ENCODE assay signal across 8 cellular contexts in the genomic region with DNA sequence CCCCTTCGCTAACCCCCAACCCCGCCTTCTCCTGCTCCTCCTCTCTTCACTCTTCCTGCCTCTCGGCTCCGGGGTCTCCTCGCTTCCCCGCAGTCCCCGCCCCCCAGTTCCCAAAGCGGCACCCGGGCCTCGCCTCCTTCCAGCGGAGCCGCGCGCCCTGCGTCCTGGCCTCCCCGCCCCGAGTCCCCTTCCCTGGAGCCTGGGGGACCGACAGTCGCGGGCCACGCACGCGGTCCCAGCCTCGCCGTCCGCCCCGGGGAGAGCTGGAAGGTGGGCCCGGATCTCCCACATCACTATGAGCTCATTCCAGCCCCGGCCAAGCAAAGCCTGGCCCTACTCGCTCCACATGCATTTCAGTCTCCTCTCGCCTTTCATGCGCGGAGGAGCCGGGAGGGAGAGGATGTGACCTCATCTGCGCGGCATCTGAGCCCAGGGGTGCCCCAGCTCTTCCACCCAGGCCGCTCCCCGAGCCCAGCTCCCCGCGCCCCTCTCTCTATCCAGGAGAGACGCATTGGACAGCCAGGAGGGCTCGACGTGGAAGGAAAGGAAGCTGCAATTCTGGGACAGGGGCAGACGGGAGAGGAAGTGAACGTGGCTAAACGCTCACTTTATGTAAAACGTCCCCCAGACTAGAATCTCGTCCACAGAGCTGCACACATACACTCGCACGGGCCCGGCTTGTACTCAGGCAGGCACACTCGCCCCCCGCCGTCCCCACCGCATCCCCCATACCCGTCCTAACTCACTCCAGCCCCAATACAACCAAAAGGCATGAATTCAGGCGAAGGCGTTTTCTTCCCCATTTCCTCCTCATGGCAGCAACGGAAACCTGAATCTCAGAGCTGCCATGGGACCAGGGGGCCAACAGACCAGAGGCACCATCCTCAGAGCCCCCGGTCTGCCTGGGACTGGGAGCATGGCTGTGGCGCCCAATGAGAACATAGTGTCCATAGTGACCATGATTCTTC.
A peak's percentile ranks its signal among the peaks of the same experiment; 100 is the strongest.
DNase-seq lines count a peak whose midpoint lies in the region; ATAC-seq, FAIRE-seq and TF ChIP-seq lines count a peak whose summit lies in the region.

No MANE protein-coding gene starts in this region.

- FAIRE-seq in endothelial cell of umbilical vein (lab: Jason Lieb, UNC) = peak; percentile 81

- dilution Hi-C loops in endothelial cell of umbilical vein (cut with MboI; ENCODE audit: extremely low pct_ligation_motif_present, low sequenced_read_pairs) = no loop called here

- H3K9me3 ChIP-seq in endothelial cell of umbilical vein (replicated peaks; ENCODE audit: control insufficient read depth, insufficient read depth, low read length) (no peaks in the 10 kb centered on the region), muscle layer of colon (ENCODE audit: low read length) (no peaks in the 10 kb centered on the region)

- H4K20me1 ChIP-seq in endothelial cell of umbilical vein (replicated peaks; ENCODE audit: control insufficient read depth, extremely low read depth, insufficient read depth, low read length) = no peaks in the 10 kb centered on the region

- H3K4me3 ChIP-seq in endothelial cell of umbilical vein (replicated peaks in 1 of 3; ENCODE audit: insufficient read depth in 1 of 3, low read depth in 1 of 3, low read length in 3 of 3) (peak overlapping the region in 2 of 3 experiments; percentile 19 to 38), muscle layer of colon (ENCODE audit: low read depth in 1 of 2, low read length in 2 of 2) (peak overlapping the region; percentile 47 to 61)

- CTCF ChIA-PET in activated CD8-positive, alpha-beta T cell treated with anti-CD3 and anti-CD28 coated beads, Interleukin-2, amount 10 ng/mL, durations not matched to agents 7 days and 5 days (lab: Charles Lee) = interaction anchor here (0.6 to 2.9 kb wide), 19 partner anchors 9 to 279 kb away, joined by 3 to 19 read pairs (median 4); no protein-coding TSS in a partner anchor
- CTCF ChIA-PET in endothelial cell of umbilical vein (lab: Charles Lee) = interaction anchor here (1.1 to 2.1 kb wide), 5 partner anchors 10 to 114 kb away, joined by 3 to 15 read pairs (median 4); no protein-coding TSS in a partner anchor

- ATAC-seq in HG03139 (IDR thresholded peaks at IDR 0.05; ENCODE audit: unreplicated experiment) (peak; percentile 70), HG02571 (IDR thresholded peaks at IDR 0.05; ENCODE audit: unreplicated experiment) (no peak)
- ATAC-seq in activated CD8-positive, alpha-beta T cell treated with anti-CD3 and anti-CD28 coated beads, Interleukin-2, amount 10 ng/mL, durations not matched to agents 7 days and 5 days = peak; percentile 97

- peak overlapping the region; percentile 79 for H2AFZ ChIP-seq in endothelial cell of umbilical vein (ENCODE audit: low read depth, low read length)

- H3K4me1 Mint-ChIP-seq in activated CD8-positive, alpha-beta T cell treated with anti-CD3 and anti-CD28 coated beads, Interleukin-2, amount 10 ng/mL, durations not matched to agents 7 days and 5 days (ENCODE audit: low read depth) = peaks cover 55% of the 10 kb centered on the region

- no peaks in the 10 kb centered on the region for H3K79me2 ChIP-seq in endothelial cell of umbilical vein (ENCODE audit: control insufficient read depth, insufficient read depth, low read length)

- H3K9ac ChIP-seq in endothelial cell of umbilical vein (replicated peaks; ENCODE audit: extremely low read depth, insufficient read depth, low read length) (peak overlapping the region; percentile 51), muscle layer of colon (ENCODE audit: low read length) (no peak overlapping the region)

- peaks cover 2% of the 10 kb centered on the region for H3K27me3 Mint-ChIP-seq in activated CD8-positive, alpha-beta T cell treated with anti-CD3 and anti-CD28 coated beads, Interleukin-2, amount 10 ng/mL, durations not matched to agents 7 days and 5 days (ENCODE audit: low read depth)

- in situ Hi-C loops in GM13977 (cut with MboI; ENCODE audit: low pct_unique_long_range_greater_than_20kb, low sequenced_read_pairs, unreplicated experiment) = no loop called here

- BruUV-seq in endothelial cell of umbilical vein (replicated peaks; lab: Mats Ljungman, UMichigan) = TSS peak; percentile 52

- peak overlapping the region; percentile 94 for H3K27ac Mint-ChIP-seq in activated CD8-positive, alpha-beta T cell treated with anti-CD3 and anti-CD28 coated beads, Interleukin-2, amount 10 ng/mL, durations not matched to agents 7 days and 5 days

- TF ChIP-seq CTCF in GM13977 (IDR thresholded peaks at IDR 0.05; ENCODE audit: extremely low read depth, insufficient read depth, missing control alignments) (no peak), endothelial cell of umbilical vein (IDR thresholded peaks at IDR 0.05; ENCODE audit: extremely low read depth in 1 of 2, insufficient read depth in 1 of 2, low read depth in 1 of 2, low read length in 2 of 2) (no peak)

- peak overlapping the region; percentile 75 for H3K4me3 Mint-ChIP-seq in activated CD8-positive, alpha-beta T cell treated with anti-CD3 and anti-CD28 coated beads, Interleukin-2, amount 10 ng/mL, durations not matched to agents 7 days and 5 days

- peaks cover 4% of the 10 kb centered on the region for H3K36me3 Mint-ChIP-seq in activated CD8-positive, alpha-beta T cell treated with anti-CD3 and anti-CD28 coated beads, Interleukin-2, amount 10 ng/mL, durations not matched to agents 7 days and 5 days (ENCODE audit: low read depth)

- H3K36me3 ChIP-seq in endothelial cell of umbilical vein (ENCODE audit: control insufficient read depth in 2 of 2, extremely low read depth in 1 of 2, insufficient read depth in 2 of 2, low read length in 2 of 2) (no peaks in the 10 kb centered on the region), muscle layer of colon (ENCODE audit: insufficient read depth, low read length) (no peaks in the 10 kb centered on the region)

- DNase-seq in GM13977 (ENCODE audit: low spot score) (peak; percentile 71), endothelial cell of umbilical vein (ENCODE audit: low read depth, low spot score) (peak; percentile 54), epidermal melanocyte (ENCODE audit: insufficient read length, low spot score) (no peak)
- peak; percentile 77 for DNase-seq in activated CD8-positive, alpha-beta T cell treated with anti-CD3 and anti-CD28 coated beads, Interleukin-2, amount 10 ng/mL, durations not matched to agents 7 days and 5 days
- peak; percentile 46 for DNase-seq in stimulated activated naive CD4-positive, alpha-beta T cell treated with Interleukin-2 at 50 U/mL for 16 hours (lab: John Stamatoyannopoulos, UW)

- H3K9me1 ChIP-seq in endothelial cell of umbilical vein (replicated peaks; ENCODE audit: control insufficient read depth, extremely low read depth, insufficient read depth, low read length) = no peaks in the 10 kb centered on the region

- intact Hi-C loops in endothelial cell of umbilical vein (cut with micrococcal nuclease) = loop anchor here (1.0 to 10.0 kb wide), 4 partner anchors 49 to 270 kb away; no protein-coding TSS in a partner anchor

- H3K4me1 ChIP-seq in endothelial cell of umbilical vein (ENCODE audit: control insufficient read depth, extremely low read depth, insufficient read depth, low read length) (no peaks in the 10 kb centered on the region), muscle layer of colon (ENCODE audit: insufficient read depth, low read length) (peaks cover 4% of the 10 kb centered on the region)

- peaks cover 5% of the 10 kb centered on the region for H3K9me3 Mint-ChIP-seq in activated CD8-positive, alpha-beta T cell treated with anti-CD3 and anti-CD28 coated beads, Interleukin-2, amount 10 ng/mL, durations not matched to agents 7 days and 5 days (ENCODE audit: insufficient read depth)

- no peak overlapping the region for H3K27ac ChIP-seq in endothelial cell of umbilical vein (ENCODE audit: insufficient read depth, low read depth, low read length)
- H3K27ac ChIP-seq in muscle layer of colon (ENCODE audit: low read depth, low read length) = peak overlapping the region; percentile 65

- POLR2A ChIA-PET in activated CD8-positive, alpha-beta T cell treated with anti-CD3 and anti-CD28 coated beads, Interleukin-2, amount 10 ng/mL, durations not matched to agents 7 days and 5 days (lab: Charles Lee) = interaction anchor here (0.8 to 3.6 kb wide), 14 partner anchors 9 to 296 kb away, joined by 3 to 35 read pairs (median 8); a partner anchor contains a TSS
- POLR2A ChIA-PET in endothelial cell of umbilical vein (lab: Charles Lee) = no interaction called here

- TF ChIP-seq POLR2A in endothelial cell of umbilical vein (IDR thresholded peaks at IDR 0.05; ENCODE audit: low read depth, low read length) = no peak

- peak overlapping the region; percentile 57 for H3K4me2 ChIP-seq in endothelial cell of umbilical vein (ENCODE audit: insufficient read depth, low read length)

- H3K27me3 ChIP-seq in endothelial cell of umbilical vein (ENCODE audit: control insufficient read depth in 2 of 2, insufficient read depth in 2 of 2, low read length in 2 of 2) (no peaks in the 10 kb centered on the region), muscle layer of colon (ENCODE audit: control insufficient read depth in 1 of 2, insufficient read depth in 2 of 2, low read length in 2 of 2) (no peaks in the 10 kb centered on the region)

TF ChIP-seq in endothelial cell of umbilical vein, 7 proteins besides CTCF, POLR2A, EP300 and RAD21:
- TF ChIP-seq FOS (IDR thresholded peaks at IDR 0.05; ENCODE audit: borderline replicate concordance, insufficient read depth, low read length) (peak; percentile 21), JUN (IDR thresholded peaks at IDR 0.05; ENCODE audit: borderline replicate concordance, insufficient read depth, insufficient read length, low read depth) (peak; percentile 28), MYC (IDR thresholded peaks at IDR 0.05; ENCODE audit: low read depth, low read length) (no peak)
